In the genomic region with DNA sequence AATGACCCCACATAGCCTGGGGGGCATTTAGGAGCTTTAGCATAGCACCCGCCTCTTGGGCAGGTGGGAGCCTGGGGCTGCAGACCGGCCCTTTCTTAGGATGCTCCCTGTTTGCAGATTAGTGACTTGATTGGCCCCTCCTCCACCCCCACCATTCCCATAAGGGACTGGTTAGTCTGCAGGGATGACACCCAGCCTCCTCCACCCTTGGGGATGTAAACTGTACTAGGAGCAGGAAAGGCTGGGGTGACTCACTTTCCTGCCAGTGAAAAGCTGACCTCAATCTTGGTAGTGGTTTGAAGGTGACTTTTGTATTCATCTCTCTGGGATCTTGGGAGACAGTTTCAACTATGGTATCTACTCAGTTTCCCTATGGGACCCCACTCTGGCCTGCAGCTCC, we compare ENCODE assay signal across 14 cellular contexts. TPM values are rescaled to one million over a fixed set of nuclear protein-coding genes. Genes with fewer than 3 reads are reported as not detected.
DNase-seq lines count a peak whose midpoint lies in the region; ATAC-seq and TF ChIP-seq lines count a peak whose summit lies in the region.
"Had no signal": no experiment of that assay in that cellular context is flagged by ENCODE, and none has a peak within 500 bp of the region (broad histone marks: within the 10 kb centered on the region; RNA-seq: fewer than 3 reads in every experiment).

No MANE protein-coding gene starts in this region.

- H2AFZ ChIP-seq in Loucy (ENCODE audit: low read length) = no peak overlapping the region

- no peaks in the 10 kb centered on the region for H3F3A ChIP-seq in Loucy (ENCODE audit: low read depth)

- H3K27ac ChIP-seq in Peyer's patch = no peak overlapping the region

- H3K36me3 ChIP-seq in Loucy (ENCODE audit: insufficient read depth, low read length) = no peaks in the 10 kb centered on the region
- no peaks in the 10 kb centered on the region for H3K36me3 ChIP-seq in HAP-1 (replicated peaks)
- H3K36me3 ChIP-seq in Peyer's patch = no peaks in the 10 kb centered on the region

- H3K4me2 ChIP-seq in Loucy (ENCODE audit: low read depth, low read length, poor library complexity, severe bottlenecking) = peak overlapping the region; percentile 50

- H3K27me3 ChIP-seq in Loucy (ENCODE audit: insufficient read depth, low read length, poor library complexity, severe bottlenecking) (no peaks in the 10 kb centered on the region), HAP-1 (ENCODE audit: low read depth) (no peaks in the 10 kb centered on the region), Peyer's patch (no peaks in the 10 kb centered on the region)

- ATAC-seq in HG03045 (IDR thresholded peaks at IDR 0.05; ENCODE audit: unreplicated experiment) = no peak
- ATAC-seq: effector memory CD8-positive, alpha-beta T cell; left colon had no signal

- H3K9me2 ChIP-seq in Loucy (replicated peaks; ENCODE audit: low read depth, low read length) = no peaks in the 10 kb centered on the region

- H3K9me3 ChIP-seq in Loucy (ENCODE audit: insufficient read depth, low read depth, low read length) (no peaks in the 10 kb centered on the region), HAP-1 (no peaks in the 10 kb centered on the region), Peyer's patch (no peaks in the 10 kb centered on the region)

- H3K4me3 ChIP-seq in Loucy (ENCODE audit: low read length, poor library complexity, severe bottlenecking) (no peak overlapping the region), cardiac fibroblast (replicated peaks in 1 of 2; ENCODE audit: low read depth in 2 of 2, low read length in 2 of 2) (no peak overlapping the region), HAP-1 (no peak overlapping the region), Peyer's patch (no peak overlapping the region)

- in situ Hi-C loops in HAP-1 (cut with MboI; ENCODE audit: low sequenced_read_pairs) = no loop called here

- H4K20me1 ChIP-seq in Loucy (ENCODE audit: insufficient read depth, low read length, poor library complexity, severe bottlenecking) = no peaks in the 10 kb centered on the region

- no peak overlapping the region for H3K9ac ChIP-seq in Loucy (ENCODE audit: low read depth, low read length, poor library complexity, severe bottlenecking)

- no peak for TF ChIP-seq CTCF in Loucy (conservative IDR thresholded peaks at IDR 0.05; ENCODE audit: low read length)
- no peak for TF ChIP-seq CTCF in cardiac fibroblast (IDR thresholded peaks at IDR 0.05; ENCODE audit: low read depth, low read length)
- no peak for TF ChIP-seq CTCF in Peyer's patch (IDR thresholded peaks at IDR 0.05)

- H3K79me2 ChIP-seq in Loucy (ENCODE audit: insufficient read depth, low read length) = peaks cover 12% of the 10 kb centered on the region

- peaks cover 37% of the 10 kb centered on the region for H3K4me1 ChIP-seq in Loucy (ENCODE audit: insufficient read depth, low read length, poor library complexity, severe bottlenecking)
- peaks cover 13% of the 10 kb centered on the region for H3K4me1 ChIP-seq in HAP-1
- peaks cover 0 to 5% (median 0%) of the 10 kb centered on the region in 4 donors for H3K4me1 ChIP-seq in Peyer's patch

- DNase-seq in AG20443 (ENCODE audit: low spot score) = peak; percentile 46
- peak; percentile 56 to 80 for DNase-seq in cardiac fibroblast (ENCODE audit: low read depth in 2 of 2)
- DNase-seq in lung microvascular endothelial cell (ENCODE audit: low read depth in 2 of 2) = peak; percentile 17 to 94
- no peak for DNase-seq in HAP-1 (ENCODE audit: low spot score in 2 of 2)
- no peak for DNase-seq in Peyer's patch
- DNase-seq in GM19238 (ENCODE audit: insufficient read length, low spot score) = no peak
- DNase-seq: activated CD4-positive, alpha-beta T cell treated with anti-CD3 and anti-CD28 coated beads for 1 hour; activated naive CD4-positive, alpha-beta T cell treated with Interleukin-2 at 50 U/mL for 16 hours; effector memory CD8-positive, alpha-beta T cell; left colon; NCI-H1105 treated with DMSO at 0.1 percent for 48 hours; retina had no signal

- TF ChIP-seq POLR2A in Peyer's patch (IDR thresholded peaks at IDR 0.05) = no peak

RNA-seq across cellular contexts. Expression of gene CTIF, which starts 24.2 kb away (rescaled TPM):
- 12.4 and 18.1 TPM in 2 replicates for total RNA-seq in lung microvascular endothelial cell
- total RNA-seq in Peyer's patch = 100 to 1,000 TPM in 1 of 4 donors, 10 to 100 TPM in 3; 16.6 to 116 (median 34.5) TPM

Comparison
In these comparisons a context has a peak if more than half of its experiments do, and no peak if none do; other contexts are left out.
1. DNase-seq: peak in AG20443 (single experiment), cardiac fibroblast (2 of 2) and lung microvascular endothelial cell (2 of 2); none in HAP-1 (0 of 2), Peyer's patch (0 of 3) and GM19238 (single experiment).